ENCODE assay signal across 13 cellular contexts in the genomic region with DNA sequence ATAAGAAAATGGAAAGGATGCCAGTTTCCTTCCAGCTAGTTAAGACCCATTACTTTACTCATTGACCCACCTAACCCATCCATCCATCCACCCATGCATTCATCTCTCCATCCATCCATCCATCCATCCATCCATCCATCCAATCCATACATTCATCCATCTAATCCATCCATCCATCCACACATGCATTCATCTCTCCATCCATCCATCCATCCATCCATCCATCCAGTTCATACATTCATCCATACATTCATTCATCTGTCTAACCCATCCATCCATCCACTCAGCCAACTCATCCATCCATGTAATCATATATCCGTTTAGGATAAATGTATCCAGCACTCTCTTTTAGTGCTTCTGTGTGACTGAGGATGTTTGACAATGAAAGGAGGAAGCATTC.
DNase-seq lines count a peak whose midpoint lies in the region; ATAC-seq and TF ChIP-seq lines count a peak whose summit lies in the region.
"Had no signal": no experiment of that assay in that cellular context is flagged by ENCODE, and none has a peak within 500 bp of the region (broad histone marks: within the 10 kb centered on the region; RNA-seq: fewer than 3 reads in every experiment).

No MANE protein-coding gene starts in this region.

- peaks cover 18% of the 10 kb centered on the region for H3K4me1 Mint-ChIP-seq in activated CD8-positive, alpha-beta T cell treated with anti-CD3 and anti-CD28 coated beads, Interleukin-2, amount 10 ng/mL, durations not matched to agents 7 days and 5 days (ENCODE audit: low read depth)
- H3K4me1 Mint-ChIP-seq in activated CD8-positive, alpha-beta T cell treated with anti-CD3 and anti-CD28 coated beads for 36 hours (ENCODE audit: low read depth): peaks cover 23% of the 10 kb centered on the region
- H3K4me1 Mint-ChIP-seq in brain (peaks cover 47% of the 10 kb centered on the region), memory B cell (peaks cover 51% of the 10 kb centered on the region)
- peaks cover 48 to 60% of the 10 kb centered on the region in 2 donors for H3K4me1 Mint-ChIP-seq in stimulated activated naive B cell treated with anti-CD40 and anti-IgM and Interleukin-4, amounts not matched to agents 10 μg/mL and 1 μg/mL and 100 μg/mL, for 72 hours

- no peak overlapping the region for H3K4me3 Mint-ChIP-seq in activated CD8-positive, alpha-beta T cell treated with anti-CD3 and anti-CD28 coated beads, Interleukin-2, amount 10 ng/mL, durations not matched to agents 7 days and 5 days
- H3K4me3 Mint-ChIP-seq in activated CD8-positive, alpha-beta T cell treated with anti-CD3 and anti-CD28 coated beads for 36 hours: no peak overlapping the region
- H3K4me3 Mint-ChIP-seq in brain: peak overlapping the region in 3 of 5 experiments; percentile 7 to 20 (median 18)
- no peak overlapping the region for H3K4me3 Mint-ChIP-seq in memory B cell
- no peak overlapping the region for H3K4me3 Mint-ChIP-seq in stimulated activated naive B cell treated with anti-CD40 and anti-IgM and Interleukin-4, amounts not matched to agents 10 μg/mL and 1 μg/mL and 100 μg/mL, for 72 hours

- intact Hi-C loops in activated CD8-positive, alpha-beta T cell treated with anti-CD3 and anti-CD28 coated beads for 36 hours (cut with micrococcal nuclease): no loop called here

- CTCF ChIA-PET in activated CD8-positive, alpha-beta T cell treated with anti-CD3 and anti-CD28 coated beads, Interleukin-2, amount 10 ng/mL, durations not matched to agents 7 days and 5 days (lab: Charles Lee): no interaction called here
- CTCF ChIA-PET in activated CD8-positive, alpha-beta T cell treated with anti-CD3 and anti-CD28 coated beads for 36 hours (lab: Charles Lee): no interaction called here

- ATAC-seq in activated CD8-positive, alpha-beta T cell treated with anti-CD3 and anti-CD28 coated beads, Interleukin-2, amount 10 ng/mL, durations not matched to agents 7 days and 5 days: no peak
- ATAC-seq in activated CD8-positive, alpha-beta T cell treated with anti-CD3 and anti-CD28 coated beads for 36 hours: no peak
- ATAC-seq in memory B cell (ENCODE audit: low read depth) (no peak), HG02610 (IDR thresholded peaks at IDR 0.05; ENCODE audit: unreplicated experiment) (no peak), GM19467 (IDR thresholded peaks at IDR 0.05; ENCODE audit: unreplicated experiment) (no peak)
- no peak for ATAC-seq in stimulated activated naive B cell treated with anti-CD40 and anti-IgM and Interleukin-4, amounts not matched to agents 10 μg/mL and 1 μg/mL and 100 μg/mL, for 72 hours (replicated peaks)

- DNase-seq in activated CD8-positive, alpha-beta T cell treated with anti-CD3 and anti-CD28 coated beads, Interleukin-2, amount 10 ng/mL, durations not matched to agents 7 days and 5 days: no peak
- no peak for DNase-seq in activated CD8-positive, alpha-beta T cell treated with anti-CD3 and anti-CD28 coated beads for 36 hours
- DNase-seq in memory B cell (ENCODE audit: low spot score in 2 of 2) (no peak), putamen (ENCODE audit: low spot score) (no peak)
- no peak for DNase-seq in stimulated activated naive B cell treated with anti-CD40 and anti-IgM and Interleukin-4, amounts not matched to agents 10 μg/mL and 1 μg/mL and 100 μg/mL, for 72 hours
- DNase-seq: AML-193; CD4-positive, alpha-beta memory T cell; DMS79; HCEC 1CT had no signal

- H3K9me3 Mint-ChIP-seq in activated CD8-positive, alpha-beta T cell treated with anti-CD3 and anti-CD28 coated beads, Interleukin-2, amount 10 ng/mL, durations not matched to agents 7 days and 5 days (ENCODE audit: insufficient read depth): no peaks in the 10 kb centered on the region
- H3K9me3 Mint-ChIP-seq in activated CD8-positive, alpha-beta T cell treated with anti-CD3 and anti-CD28 coated beads for 36 hours: no peaks in the 10 kb centered on the region
- peaks cover 0 to 2% (median 0%) of the 10 kb centered on the region in 5 experiments for H3K9me3 Mint-ChIP-seq in brain
- no peaks in the 10 kb centered on the region for H3K9me3 Mint-ChIP-seq in memory B cell
- no peaks in the 10 kb centered on the region for H3K9me3 Mint-ChIP-seq in stimulated activated naive B cell treated with anti-CD40 and anti-IgM and Interleukin-4, amounts not matched to agents 10 μg/mL and 1 μg/mL and 100 μg/mL, for 72 hours
- H3K9me3 Mint-ChIP-seq: IgD-negative memory B cell had no signal

- H3K27me3 Mint-ChIP-seq in activated CD8-positive, alpha-beta T cell treated with anti-CD3 and anti-CD28 coated beads, Interleukin-2, amount 10 ng/mL, durations not matched to agents 7 days and 5 days (ENCODE audit: low read depth): no peaks in the 10 kb centered on the region
- no peaks in the 10 kb centered on the region for H3K27me3 Mint-ChIP-seq in activated CD8-positive, alpha-beta T cell treated with anti-CD3 and anti-CD28 coated beads for 36 hours
- H3K27me3 Mint-ChIP-seq in brain (no peaks in the 10 kb centered on the region), memory B cell (no peaks in the 10 kb centered on the region)
- H3K27me3 Mint-ChIP-seq in stimulated activated naive B cell treated with anti-CD40 and anti-IgM and Interleukin-4, amounts not matched to agents 10 μg/mL and 1 μg/mL and 100 μg/mL, for 72 hours: no peaks in the 10 kb centered on the region
- H3K27me3 Mint-ChIP-seq: CD4-positive, alpha-beta memory T cell; IgD-negative memory B cell had no signal

- TF ChIP-seq CTCF in activated CD8-positive, alpha-beta T cell treated with anti-CD3 and anti-CD28 coated beads for 36 hours (IDR thresholded peaks at IDR 0.05): no peak
- no peak for TF ChIP-seq CTCF in brain (conservative IDR thresholded peaks at IDR 0.05)

- no peaks in the 10 kb centered on the region for H3K36me3 Mint-ChIP-seq in activated CD8-positive, alpha-beta T cell treated with anti-CD3 and anti-CD28 coated beads, Interleukin-2, amount 10 ng/mL, durations not matched to agents 7 days and 5 days (ENCODE audit: low read depth)
- peaks cover 6% of the 10 kb centered on the region for H3K36me3 Mint-ChIP-seq in activated CD8-positive, alpha-beta T cell treated with anti-CD3 and anti-CD28 coated beads for 36 hours (ENCODE audit: low read depth)
- no peaks in the 10 kb centered on the region for H3K36me3 Mint-ChIP-seq in brain
- H3K36me3 Mint-ChIP-seq in memory B cell: peaks cover 16% of the 10 kb centered on the region
- H3K36me3 Mint-ChIP-seq in stimulated activated naive B cell treated with anti-CD40 and anti-IgM and Interleukin-4, amounts not matched to agents 10 μg/mL and 1 μg/mL and 100 μg/mL, for 72 hours: peaks cover 12 to 27% of the 10 kb centered on the region in 2 donors

- POLR2A ChIA-PET in activated CD8-positive, alpha-beta T cell treated with anti-CD3 and anti-CD28 coated beads, Interleukin-2, amount 10 ng/mL, durations not matched to agents 7 days and 5 days (lab: Charles Lee): no interaction called here
- POLR2A ChIA-PET in activated CD8-positive, alpha-beta T cell treated with anti-CD3 and anti-CD28 coated beads for 36 hours (lab: Charles Lee): no interaction called here

- H3K27ac Mint-ChIP-seq in activated CD8-positive, alpha-beta T cell treated with anti-CD3 and anti-CD28 coated beads, Interleukin-2, amount 10 ng/mL, durations not matched to agents 7 days and 5 days: peak overlapping the region; percentile 7
- no peak overlapping the region for H3K27ac Mint-ChIP-seq in activated CD8-positive, alpha-beta T cell treated with anti-CD3 and anti-CD28 coated beads for 36 hours
- H3K27ac Mint-ChIP-seq in brain: peak overlapping the region in 4 of 5 experiments; percentile 39 to 85 (median 76)
- H3K27ac Mint-ChIP-seq in memory B cell: peak overlapping the region; percentile 97
- peak overlapping the region; percentile 5 for H3K27ac Mint-ChIP-seq in stimulated activated naive B cell treated with anti-CD40 and anti-IgM and Interleukin-4, amounts not matched to agents 10 μg/mL and 1 μg/mL and 100 μg/mL, for 72 hours

Comparison
In these comparisons a context has a peak if more than half of its experiments do, and no peak if none do; other contexts are left out.
1. H3K4me3 Mint-ChIP-seq: peak in brain (3 of 5); none in activated CD8-positive, alpha-beta T cell treated with anti-CD3 and anti-CD28 coated beads, Interleukin-2, amount 10 ng/mL, durations not matched to agents 7 days and 5 days (single experiment), activated CD8-positive, alpha-beta T cell treated with anti-CD3 and anti-CD28 coated beads for 36 hours (single experiment), memory B cell (single experiment) and stimulated activated naive B cell treated with anti-CD40 and anti-IgM and Interleukin-4, amounts not matched to agents 10 μg/mL and 1 μg/mL and 100 μg/mL, for 72 hours (0 of 2).